ENCODE assay signal across 10 cellular contexts in the genomic region with DNA sequence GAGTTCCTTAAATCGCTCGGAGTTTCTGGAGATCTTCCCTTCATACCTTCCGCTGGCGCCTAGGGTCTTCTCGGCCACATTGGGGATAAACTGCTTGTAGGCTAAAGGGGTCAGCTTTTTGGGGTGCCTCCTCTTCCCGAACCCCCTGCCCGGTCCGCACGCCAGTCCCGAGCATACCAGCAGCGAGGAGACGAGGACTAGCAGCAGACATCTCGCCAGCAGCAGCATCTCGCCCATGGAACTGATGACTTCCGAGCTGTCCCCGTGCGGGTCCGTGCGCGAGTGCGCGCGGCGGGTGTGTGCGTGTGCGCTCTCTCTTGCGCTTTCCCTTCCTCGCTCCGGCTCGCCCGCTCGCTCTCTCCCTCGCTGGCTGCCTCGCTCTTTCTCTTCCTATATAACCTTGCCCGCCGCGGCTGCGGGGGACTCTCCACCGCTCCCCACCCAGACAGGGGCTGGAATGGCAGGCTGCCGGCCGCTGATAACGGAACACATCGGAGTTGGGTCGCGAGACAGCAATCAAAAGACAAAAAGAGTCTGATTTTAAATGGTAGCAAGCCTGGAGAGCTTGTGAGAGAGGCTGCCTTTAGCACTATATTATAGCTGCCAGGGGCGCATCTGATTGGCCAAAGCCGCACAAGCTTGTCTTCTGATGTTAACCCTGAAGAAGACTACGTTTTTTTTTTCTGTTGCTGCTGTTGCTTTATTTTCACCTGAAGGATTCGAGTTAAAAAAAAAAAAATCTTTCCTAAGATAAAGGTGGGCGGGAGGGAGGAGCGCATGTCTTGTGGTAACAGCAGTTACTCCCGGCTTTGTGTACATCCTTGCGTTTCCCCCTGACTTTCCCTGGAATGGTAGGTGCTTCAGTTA. TPM values are rescaled to one million over a fixed set of nuclear protein-coding genes. Genes with fewer than 3 reads are reported as not detected.
DNase-seq lines count a peak whose midpoint lies in the region; ATAC-seq and TF ChIP-seq lines count a peak whose summit lies in the region.
"Had no signal": no experiment of that assay in that cellular context is flagged by ENCODE, and none has a peak within 500 bp of the region (broad histone marks: within the 10 kb centered on the region; RNA-seq: fewer than 3 reads in every experiment).

A gene (minus strand): TSS at position 569 of the 867 bp plus-strand sequence. CDS start 341 bp downstream, at position 228.

- peak; percentile 64 for DNase-seq in DMS 273 (lab: John Stamatoyannopoulos, UW; ENCODE audit: unreplicated experiment)
- DNase-seq in DMS 273 treated with DMSO at 0.1 percent for 48 hours (lab: John Stamatoyannopoulos, UW) = no peak
- peak in 32 of 42 donors; percentile 28 to 76 (median 56) for DNase-seq in head of caudate nucleus
- DNase-seq in renal cortical epithelial cell (ENCODE audit: low read depth) = no peak
- DNase-seq in SKM-1 (lab: John Stamatoyannopoulos, UW; ENCODE audit: unreplicated experiment) = no peak

- intact Hi-C loops in head of caudate nucleus (cut with DNase I) = no loop called here

- 0 out of 3 replicates have a peak, but pooled peaks have one; percentile 9 for ATAC-seq in SK-N-SH treated with all-trans-retinoic acid at 6 μM for 48 hours
- ATAC-seq in GM18498 (IDR thresholded peaks at IDR 0.05; ENCODE audit: unreplicated experiment) = no peak
- ATAC-seq in GM18517 (IDR thresholded peaks at IDR 0.05; ENCODE audit: unreplicated experiment) = no peak

TF ChIP-seq in SK-N-SH treated with all-trans-retinoic acid at 6 μM for 48 hours, 23 proteins besides CTCF, POLR2A, EP300 and RAD21:
- TF ChIP-seq, protein P1, sequence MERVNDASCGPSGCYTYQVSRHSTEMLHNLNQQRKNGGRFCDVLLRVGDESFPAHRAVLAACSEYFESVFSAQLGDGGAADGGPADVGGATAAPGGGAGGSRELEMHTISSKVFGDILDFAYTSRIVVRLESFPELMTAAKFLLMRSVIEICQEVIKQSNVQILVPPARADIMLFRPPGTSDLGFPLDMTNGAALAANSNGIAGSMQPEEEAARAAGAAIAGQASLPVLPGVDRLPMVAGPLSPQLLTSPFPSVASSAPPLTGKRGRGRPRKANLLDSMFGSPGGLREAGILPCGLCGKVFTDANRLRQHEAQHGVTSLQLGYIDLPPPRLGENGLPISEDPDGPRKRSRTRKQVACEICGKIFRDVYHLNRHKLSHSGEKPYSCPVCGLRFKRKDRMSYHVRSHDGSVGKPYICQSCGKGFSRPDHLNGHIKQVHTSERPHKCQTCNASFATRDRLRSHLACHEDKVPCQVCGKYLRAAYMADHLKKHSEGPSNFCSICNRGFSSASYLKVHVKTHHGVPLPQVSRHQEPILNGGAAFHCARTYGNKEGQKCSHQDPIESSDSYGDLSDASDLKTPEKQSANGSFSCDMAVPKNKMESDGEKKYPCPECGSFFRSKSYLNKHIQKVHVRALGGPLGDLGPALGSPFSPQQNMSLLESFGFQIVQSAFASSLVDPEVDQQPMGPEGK (CRISPR knock-in tag; IDR thresholded peaks at IDR 0.05; ENCODE audit: borderline replicate concordance) = no peak
- TF ChIP-seq SNAI2 (CRISPR knock-in tag; IDR thresholded peaks at IDR 0.05) (no peak), OSR1 (CRISPR knock-in tag; IDR thresholded peaks at IDR 0.05) (no peak), PPARA (CRISPR knock-in tag; IDR thresholded peaks at IDR 0.05; ENCODE audit: borderline replicate concordance) (no peak), TCF4 (CRISPR knock-in tag; IDR thresholded peaks at IDR 0.05; ENCODE audit: borderline replicate concordance) (no peak), ZFP3 (CRISPR knock-in tag; IDR thresholded peaks at IDR 0.05) (no peak), ZC3H10 (CRISPR knock-in tag; IDR thresholded peaks at IDR 0.05) (no peak), RARB (CRISPR knock-in tag; IDR thresholded peaks at IDR 0.05) (no peak), ZNF8 (CRISPR knock-in tag; IDR thresholded peaks at IDR 0.05) (no peak), CSDC2 (CRISPR knock-in tag; IDR thresholded peaks at IDR 0.05) (no peak), ZFP30 (CRISPR knock-in tag; IDR thresholded peaks at IDR 0.05) (no peak), GLIS3 (CRISPR knock-in tag; IDR thresholded peaks at IDR 0.05) (no peak)
- TF ChIP-seq, protein P2, sequence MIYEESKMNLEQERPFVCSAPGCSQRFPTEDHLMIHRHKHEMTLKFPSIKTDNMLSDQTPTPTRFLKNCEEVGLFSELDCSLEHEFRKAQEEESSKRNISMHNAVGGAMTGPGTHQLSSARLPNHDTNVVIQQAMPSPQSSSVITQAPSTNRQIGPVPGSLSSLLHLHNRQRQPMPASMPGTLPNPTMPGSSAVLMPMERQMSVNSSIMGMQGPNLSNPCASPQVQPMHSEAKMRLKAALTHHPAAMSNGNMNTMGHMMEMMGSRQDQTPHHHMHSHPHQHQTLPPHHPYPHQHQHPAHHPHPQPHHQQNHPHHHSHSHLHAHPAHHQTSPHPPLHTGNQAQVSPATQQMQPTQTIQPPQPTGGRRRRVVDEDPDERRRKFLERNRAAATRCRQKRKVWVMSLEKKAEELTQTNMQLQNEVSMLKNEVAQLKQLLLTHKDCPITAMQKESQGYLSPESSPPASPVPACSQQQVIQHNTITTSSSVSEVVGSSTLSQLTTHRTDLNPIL (CRISPR knock-in tag; IDR thresholded peaks at IDR 0.05; ENCODE audit: low read depth) = no peak

RNA-seq across cellular contexts. Expression of the gene that starts here (rescaled TPM):
- total RNA-seq in renal cortical epithelial cell = 3.8 and 10.4 TPM in 2 replicates
- total RNA-seq: cardiac muscle cell, SJSA1 had no signal

Comparison
In these comparisons a context has a peak if more than half of its experiments do, and no peak if none do; other contexts are left out.
1. DNase-seq: peak in DMS 273 (single experiment) and head of caudate nucleus (32 of 42); none in DMS 273 treated with DMSO at 0.1 percent for 48 hours (single experiment), renal cortical epithelial cell (single experiment) and SKM-1 (single experiment).